Comparison of ENCODE assay signal across 33 cellular contexts in the genomic region with DNA sequence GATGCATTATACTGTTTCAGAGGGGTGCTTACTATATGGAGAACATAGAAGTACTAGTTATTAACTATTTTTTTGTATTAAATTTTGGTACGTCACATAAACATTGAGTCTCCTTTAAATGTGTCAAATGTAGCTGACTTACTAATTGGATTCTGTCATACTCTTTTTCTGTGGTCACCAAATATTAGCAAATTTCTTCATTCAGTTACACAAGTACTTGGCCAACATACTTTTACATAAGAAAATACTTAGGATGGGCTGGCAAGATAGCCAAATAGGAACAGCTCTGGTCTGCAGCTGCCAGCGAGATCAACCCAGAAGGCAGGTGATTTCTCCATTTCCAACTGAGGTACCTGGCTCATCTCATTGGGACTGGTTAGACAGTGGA.
"Had no signal": no experiment of that assay in that cellular context is flagged by ENCODE, and none has a peak within 500 bp of the region (broad histone marks: within the 10 kb centered on the region; RNA-seq: fewer than 3 reads in every experiment).

No MANE protein-coding gene starts in this region.

- H3K4me3 ChIP-seq: body of pancreas, breast epithelium, Peyer's patch, SJSA1 had no signal

- H3K9me3 ChIP-seq: SJSA1, SK-N-SH had no signal

- H3K27ac Mint-ChIP-seq: activated CD4-positive, alpha-beta T cell treated with anti-CD3 and anti-CD28 coated beads for 36 hours; activated CD4-positive, alpha-beta T cell treated with anti-CD3 and anti-CD28 coated beads, Interleukin-2, amount 10 ng/mL, durations not matched to agents 7 days and 5 days; activated CD8-positive, alpha-beta T cell treated with anti-CD3 and anti-CD28 coated beads, Interleukin-2, amount 10 ng/mL, durations not matched to agents 7 days and 5 days; activated naive CD4-positive, alpha-beta T cell treated with anti-CD3 and anti-CD28 coated beads, Interleukin-2, amount 50 U/mL, for 24 hours; activated naive CD8-positive, alpha-beta T cell treated with anti-CD3 and anti-CD28 coated beads, Interleukin-2, amount 10 ng/mL, durations not matched to agents 7 days and 5 days; activated T-cell treated with anti-CD3 and anti-CD28 coated beads, Interleukin-2, amount 50 U/mL, for 24 hours; activated T-helper 2 cell treated with anti-CD3 and anti-CD28 coated beads, Interferon-gamma antibody, Interleukin-2, Interleukin-4, amounts not matched to agents 10 μg/mL and 5 μg/mL and 100 μg/mL, durations not matched to agents 14 hours and 24 hours and 36 hours; T-helper 1 cell treated with Interleukin-12 subunit alpha and Interleukin-12 subunit beta and Interleukin-4 antibody, amounts not matched to agents 30 μg/mL and 1 μg/mL, for 36 hours; T-helper 2 cell treated with Interferon-gamma antibody and Interleukin-4, amounts not matched to agents 5 μg/mL and 100 μg/mL, for 36 hours; WTC11 had no signal

- H3K27ac ChIP-seq: body of pancreas, breast epithelium, SJSA1 had no signal

- H3K4me3 Mint-ChIP-seq: activated CD4-positive, alpha-beta T cell treated with anti-CD3 and anti-CD28 coated beads for 36 hours; activated CD4-positive, alpha-beta T cell treated with anti-CD3 and anti-CD28 coated beads, Interleukin-2, amount 10 ng/mL, durations not matched to agents 7 days and 5 days; activated CD8-positive, alpha-beta T cell treated with anti-CD3 and anti-CD28 coated beads, Interleukin-2, amount 10 ng/mL, durations not matched to agents 7 days and 5 days; activated naive CD4-positive, alpha-beta T cell treated with anti-CD3 and anti-CD28 coated beads, Interleukin-2, amount 50 U/mL, for 24 hours; activated naive CD8-positive, alpha-beta T cell treated with anti-CD3 and anti-CD28 coated beads, Interleukin-2, amount 10 ng/mL, durations not matched to agents 7 days and 5 days; activated T-cell treated with anti-CD3 and anti-CD28 coated beads, Interleukin-2, amount 50 U/mL, for 24 hours; T-helper 1 cell treated with Interleukin-12 subunit alpha and Interleukin-12 subunit beta and Interleukin-4 antibody, amounts not matched to agents 30 μg/mL and 1 μg/mL, for 36 hours; T-helper 2 cell treated with Interferon-gamma antibody and Interleukin-4, amounts not matched to agents 5 μg/mL and 100 μg/mL, for 36 hours; WTC11 had no signal

- H3K9ac ChIP-seq: SK-N-SH had no signal

- H3K27me3 ChIP-seq: body of pancreas, breast epithelium, Peyer's patch, SJSA1 had no signal

- H3K27me3 Mint-ChIP-seq: activated CD4-positive, alpha-beta T cell treated with anti-CD3 and anti-CD28 coated beads for 36 hours; activated CD4-positive, alpha-beta T cell treated with anti-CD3 and anti-CD28 coated beads, Interleukin-2, amount 10 ng/mL, durations not matched to agents 7 days and 5 days; activated naive CD4-positive, alpha-beta T cell treated with anti-CD3 and anti-CD28 coated beads, Interleukin-2, amount 50 U/mL, for 24 hours; activated naive CD8-positive, alpha-beta T cell treated with anti-CD3 and anti-CD28 coated beads, Interleukin-2, amount 10 ng/mL, durations not matched to agents 7 days and 5 days; activated T-cell treated with anti-CD3 and anti-CD28 coated beads, Interleukin-2, amount 50 U/mL, for 24 hours had no signal

- H3K4me1 ChIP-seq: breast epithelium, SJSA1 had no signal

- H3K4me1 Mint-ChIP-seq: WTC11 had no signal

- H3K36me3 ChIP-seq: breast epithelium had no signal

- H3K4me2 ChIP-seq: SK-N-SH had no signal

- DNase-seq: activated CD4-positive, alpha-beta T cell treated with anti-CD3 and anti-CD28 coated beads for 36 hours; activated CD4-positive, alpha-beta T cell treated with anti-CD3 and anti-CD28 coated beads, Interleukin-2, amount 10 ng/mL, durations not matched to agents 7 days and 5 days; activated CD4-positive, alpha-beta T cell treated with anti-CD3 and anti-CD28 coated beads, Interleukin-2, amount 50 U/mL, for 48 hours; activated CD8-positive, alpha-beta T cell treated with anti-CD3 and anti-CD28 coated beads, Interleukin-2, amount 10 ng/mL, durations not matched to agents 7 days and 5 days; activated gamma-delta T cell; activated naive CD4-positive, alpha-beta T cell treated with Interleukin-2 at 50 U/mL for 16 hours; activated naive CD8-positive, alpha-beta T cell treated with anti-CD3 and anti-CD28 coated beads, Interleukin-2, amount 10 ng/mL, durations not matched to agents 7 days and 5 days; activated T-cell treated with anti-CD3 and anti-CD28 coated beads, Interleukin-2, amount 50 U/mL, for 24 hours; body of pancreas; Karpas-422; KBM-7; NCI-H1092 treated with DMSO at 0.1 percent for 48 hours; NCI-H1417; NCI-H187 treated with DMSO at 0.1 percent for 48 hours; NCI-H2081; NCI-H2171 treated with DMSO at 0.1 percent for 48 hours; NCI-H2227 treated with DMSO at 0.1 percent for 48 hours; NCI-H446; NCI-H524; NCI-H69; NCI-H82; PC-3; Peyer's patch; RPMI8226; SHP77 treated with DMSO at 0.1 percent for 48 hours; SK-N-SH had no signal
